In genomic region chr9:136726118-136726517, GRCh38 we compare ENCODE assay signal across 8 cellular contexts. TPM values are rescaled to one million over a fixed set of nuclear protein-coding genes. Genes with fewer than 3 reads are reported as not detected.
DNase-seq lines count a peak whose midpoint lies in the region; ATAC-seq lines count a peak whose summit lies in the region.

No MANE protein-coding gene starts in this region.

- H3K36me3 ChIP-seq in iPS-20b (ENCODE audit: insufficient read depth, low read depth, low read length), result peaks cover 48% of the 10 kb centered on the region

- peak overlapping the region; percentile 99; the same call in 1 of the 2 replicates for H3K9ac ChIP-seq in iPS-20b (ENCODE audit: low read depth, low read length)

- peaks cover 59% of the 10 kb centered on the region for H3K36me3 Mint-ChIP-seq in activated T-cell treated with anti-CD3 and anti-CD28 coated beads, Interleukin-2, amount 50 U/mL, for 24 hours (ENCODE audit: low read depth)
- peaks cover 51% of the 10 kb centered on the region for H3K36me3 Mint-ChIP-seq in activated T-helper 17 cell treated with anti-CD3 and anti-CD28 coated beads, Interleukin-2, amount 50 U/mL, for 72 hours (ENCODE audit: low read depth)

- H3K4me3 ChIP-seq in iPS-20b (ENCODE audit: low read length), result peak overlapping the region; percentile 100

- DNase-seq in activated T-cell treated with anti-CD3 and anti-CD28 coated beads, Interleukin-2, amount 50 U/mL, for 24 hours, result no peak
- no peak for DNase-seq in activated T-cell treated with anti-CD3 and anti-CD28 coated beads, Interleukin-2, amount 50 U/mL, for 1 hour
- no peak for DNase-seq in stimulated activated naive CD8-positive, alpha-beta T cell treated with anti-CD3 and anti-CD28 coated beads, Interleukin-15, amount 100 ng/mL, for 72 hours
- DNase-seq in activated effector memory CD4-positive, alpha-beta T cell treated with Interleukin-2 at 50 U/mL for 16 hours, result no peak
- no peak for DNase-seq in NCI-H446 (lab: John Stamatoyannopoulos, UW)

- no peak overlapping the region for H3K27ac ChIP-seq in iPS-20b (ENCODE audit: low read length)

- peaks cover 11% of the 10 kb centered on the region for H3K4me1 ChIP-seq in iPS-20b (ENCODE audit: insufficient read depth, low read length)

- peaks cover 18% of the 10 kb centered on the region for H3K27me3 ChIP-seq in iPS-20b (ENCODE audit: insufficient read depth, low read length)

- no peaks in the 10 kb centered on the region for H3K9me3 Mint-ChIP-seq in activated T-cell treated with anti-CD3 and anti-CD28 coated beads, Interleukin-2, amount 50 U/mL, for 24 hours
- no peaks in the 10 kb centered on the region for H3K9me3 Mint-ChIP-seq in activated T-helper 17 cell treated with anti-CD3 and anti-CD28 coated beads, Interleukin-2, amount 50 U/mL, for 72 hours
- H3K9me3 Mint-ChIP-seq in stimulated activated naive CD8-positive, alpha-beta T cell treated with anti-CD3 and anti-CD28 coated beads, Interleukin-15, amount 100 ng/mL, for 72 hours, result no peaks in the 10 kb centered on the region

- H3K4me3 Mint-ChIP-seq in activated T-cell treated with anti-CD3 and anti-CD28 coated beads, Interleukin-2, amount 50 U/mL, for 24 hours, result peak overlapping the region; percentile 98
- peak overlapping the region; percentile 94 for H3K4me3 Mint-ChIP-seq in activated T-helper 17 cell treated with anti-CD3 and anti-CD28 coated beads, Interleukin-2, amount 50 U/mL, for 72 hours
- H3K4me3 Mint-ChIP-seq in stimulated activated naive CD8-positive, alpha-beta T cell treated with anti-CD3 and anti-CD28 coated beads, Interleukin-15, amount 100 ng/mL, for 72 hours, result peak overlapping the region; percentile 95 to 98

- ATAC-seq in activated T-helper 17 cell treated with anti-CD3 and anti-CD28 coated beads, Interleukin-2, amount 50 U/mL, for 72 hours (replicated peaks), result no peak
- ATAC-seq in stimulated activated naive CD8-positive, alpha-beta T cell treated with anti-CD3 and anti-CD28 coated beads, Interleukin-15, amount 100 ng/mL, for 72 hours, result no peak
- no peak for ATAC-seq in GM18858 (IDR thresholded peaks at IDR 0.05; ENCODE audit: unreplicated experiment)

- peaks cover 37% of the 10 kb centered on the region for H3K4me1 Mint-ChIP-seq in activated T-cell treated with anti-CD3 and anti-CD28 coated beads, Interleukin-2, amount 50 U/mL, for 24 hours (ENCODE audit: low read depth)
- peaks cover 18% of the 10 kb centered on the region for H3K4me1 Mint-ChIP-seq in activated T-helper 17 cell treated with anti-CD3 and anti-CD28 coated beads, Interleukin-2, amount 50 U/mL, for 72 hours
- peaks cover 54% of the 10 kb centered on the region for H3K4me1 Mint-ChIP-seq in stimulated activated naive CD8-positive, alpha-beta T cell treated with anti-CD3 and anti-CD28 coated beads, Interleukin-15, amount 100 ng/mL, for 72 hours

- peak overlapping the region; percentile 99 for H3K27ac Mint-ChIP-seq in activated T-cell treated with anti-CD3 and anti-CD28 coated beads, Interleukin-2, amount 50 U/mL, for 24 hours
- peak overlapping the region; percentile 90 for H3K27ac Mint-ChIP-seq in activated T-helper 17 cell treated with anti-CD3 and anti-CD28 coated beads, Interleukin-2, amount 50 U/mL, for 72 hours
- H3K27ac Mint-ChIP-seq in stimulated activated naive CD8-positive, alpha-beta T cell treated with anti-CD3 and anti-CD28 coated beads, Interleukin-15, amount 100 ng/mL, for 72 hours, result peak overlapping the region; percentile 98 to 99

- H3K27me3 Mint-ChIP-seq in activated T-cell treated with anti-CD3 and anti-CD28 coated beads, Interleukin-2, amount 50 U/mL, for 24 hours, result no peaks in the 10 kb centered on the region
- H3K27me3 Mint-ChIP-seq in activated T-helper 17 cell treated with anti-CD3 and anti-CD28 coated beads, Interleukin-2, amount 50 U/mL, for 72 hours, result no peaks in the 10 kb centered on the region
- H3K27me3 Mint-ChIP-seq in stimulated activated naive CD8-positive, alpha-beta T cell treated with anti-CD3 and anti-CD28 coated beads, Interleukin-15, amount 100 ng/mL, for 72 hours, result no peaks in the 10 kb centered on the region

- no peaks in the 10 kb centered on the region for H3K9me3 ChIP-seq in iPS-20b (ENCODE audit: insufficient read depth, low read depth, low read length)

RNA-seq across cellular contexts. Expression of gene DIPK1B, which starts 13.7 kb away (rescaled TPM):
- total RNA-seq in activated T-helper 17 cell treated with anti-CD3 and anti-CD28 coated beads, Interleukin-2, amount 50 U/mL, for 72 hours, result not detected

RNA-seq across cellular contexts. Expression of gene LCN10, which starts 16.6 kb away (rescaled TPM):
- total RNA-seq in activated T-helper 17 cell treated with anti-CD3 and anti-CD28 coated beads, Interleukin-2, amount 50 U/mL, for 72 hours, result 1 to 10 TPM; 1.0 to 1.8 TPM

RNA-seq across cellular contexts. Expression of gene LCN6, which starts 22.2 kb away (rescaled TPM):
- not detected for total RNA-seq in activated T-helper 17 cell treated with anti-CD3 and anti-CD28 coated beads, Interleukin-2, amount 50 U/mL, for 72 hours

RNA-seq across cellular contexts. Expression of gene LCN8, which starts 31.9 kb away (rescaled TPM):
- not detected for total RNA-seq in activated T-helper 17 cell treated with anti-CD3 and anti-CD28 coated beads, Interleukin-2, amount 50 U/mL, for 72 hours

RNA-seq across cellular contexts. Expression of gene LCN15, which starts 38.2 kb away (rescaled TPM):
- not detected for total RNA-seq in activated T-helper 17 cell treated with anti-CD3 and anti-CD28 coated beads, Interleukin-2, amount 50 U/mL, for 72 hours
